Comparison of ENCODE assay signal across 8 cellular contexts in the genomic region with DNA sequence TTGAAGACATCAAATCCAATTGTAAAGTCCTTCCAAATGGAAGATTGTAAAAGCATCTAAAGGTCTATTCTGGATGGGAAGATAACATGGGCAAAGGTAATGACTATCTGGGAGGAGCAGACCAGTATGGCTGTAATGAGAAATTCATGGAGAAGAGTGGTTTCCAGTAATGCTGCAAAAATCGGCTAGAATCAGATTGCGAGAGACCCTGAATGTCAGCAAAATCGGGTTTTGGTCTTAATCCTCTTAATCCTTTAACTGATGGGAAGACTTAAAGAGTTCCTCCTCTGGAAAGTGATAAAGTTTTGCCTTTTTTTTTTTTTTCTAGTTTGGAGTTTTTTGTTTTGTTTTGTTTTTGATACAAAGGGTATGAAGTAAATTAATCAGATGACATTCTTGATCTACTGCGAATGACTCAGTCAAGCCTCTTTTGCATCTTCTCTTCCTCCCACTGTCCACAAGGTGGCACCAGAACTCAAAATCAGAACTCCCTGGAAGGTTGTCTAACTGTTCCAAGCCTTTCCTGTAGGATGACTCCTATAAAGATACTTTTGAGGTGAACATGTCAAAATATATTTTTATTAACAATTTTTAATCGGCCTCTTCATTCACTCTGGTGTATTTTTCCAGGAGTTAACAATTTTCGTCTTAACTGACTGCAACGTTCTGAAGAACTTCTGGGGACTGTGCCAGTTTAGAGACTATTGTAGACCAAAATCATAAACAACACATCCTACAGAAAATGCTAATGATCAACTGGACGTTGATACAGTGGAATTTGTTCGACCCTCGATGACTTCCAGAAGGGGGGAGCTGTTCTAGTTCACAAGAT.
DNase-seq lines count a peak whose midpoint lies in the region; ATAC-seq and TF ChIP-seq lines count a peak whose summit lies in the region.

No MANE protein-coding gene starts in this region.

- H3K27me3 ChIP-seq in H7 (ENCODE audit: control insufficient read depth, insufficient read depth, low read length): no peaks in the 10 kb centered on the region

- H3K4me3 ChIP-seq in H7 (ENCODE audit: insufficient read depth, low read depth, low read length) (no peak overlapping the region), choroid plexus epithelial cell (ENCODE audit: low read depth, low read length) (no peak overlapping the region)

- ATAC-seq in Right ventricle myocardium inferior (peak; percentile 64), left lobe of liver (peak; percentile 93)

- no peaks in the 10 kb centered on the region for H3K36me3 ChIP-seq in H7 (replicated peaks; ENCODE audit: control insufficient read depth, insufficient read depth, low read length)

- intact Hi-C loops in Right ventricle myocardium inferior (cut with DNase I): loop anchor here (2.0 kb wide), 1 partner anchor 51 kb away; no protein-coding TSS in a partner anchor
- intact Hi-C loops in cardiac septum (cut with DNase I): loop anchor here (5.0 kb wide), 1 partner anchor 53 kb away; no protein-coding TSS in a partner anchor

- TF ChIP-seq CTCF in choroid plexus epithelial cell (conservative IDR thresholded peaks at IDR 0.05; ENCODE audit: low read depth, low read length): peak; percentile 86

- no peak for DNase-seq in Right ventricle myocardium inferior (ENCODE audit: missing footprints)
- DNase-seq in cardiac septum (ENCODE audit: low spot score): no peak
- peak; percentile 13 for DNase-seq in H7
- peak; percentile 37 to 59 for DNase-seq in Kasumi-1 (lab: John Stamatoyannopoulos, UW)
- peak; percentile 84 to 87 for DNase-seq in SHP77 (lab: John Stamatoyannopoulos, UW)
- peak; percentile 74 for DNase-seq in choroid plexus epithelial cell (ENCODE audit: low read depth)
- DNase-seq in left lobe of liver (ENCODE audit: low spot score): peak; percentile 48
- DNase-seq in stimulated activated naive CD4-positive, alpha-beta T cell treated with Interleukin-2 at 50 U/mL for 16 hours (lab: John Stamatoyannopoulos, UW): peak; percentile 2

Comparison
In these comparisons a context has a peak if more than half of its experiments do, and no peak if none do; other contexts are left out.
1. DNase-seq: peak in H7 (single experiment), Kasumi-1 (2 of 2), SHP77 (2 of 2), choroid plexus epithelial cell (single experiment), left lobe of liver (single experiment) and stimulated activated naive CD4-positive, alpha-beta T cell treated with Interleukin-2 at 50 U/mL for 16 hours (single experiment); none in Right ventricle myocardium inferior (single experiment) and cardiac septum (single experiment).